1 cellular context compared by ENCODE assay signal in the genomic region with DNA sequence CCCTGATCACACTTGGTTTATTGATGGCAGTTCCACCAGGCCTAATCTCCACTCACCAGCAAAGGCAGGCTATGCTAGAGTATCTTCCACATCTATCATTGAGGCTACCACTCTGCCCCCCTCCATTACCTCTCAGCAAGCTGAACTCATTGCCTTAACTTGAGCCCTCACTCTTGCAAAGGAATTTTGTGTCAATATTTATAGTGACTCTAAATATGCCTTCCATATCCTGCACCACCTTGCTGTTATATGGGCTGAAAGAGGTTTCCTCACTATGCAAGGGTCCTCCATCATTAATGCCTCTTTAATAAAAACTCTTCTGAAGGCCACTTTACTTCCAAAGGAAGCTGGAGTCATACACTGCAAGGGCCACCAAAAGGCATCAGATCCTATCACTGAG.
TF ChIP-seq lines count a peak whose summit lies in the region.
"Not testable (repeated sequence)": the region's sequence is repeated elsewhere in the genome, so short reads cannot be mapped to it uniquely, and the experiment has no call there.

No MANE protein-coding gene starts in this region.

- CTCF ChIA-PET in HEK293 (lab: Yijun Ruan, JAX) = not testable (repeated sequence)

- not testable (repeated sequence) for TF ChIP-seq CTCF in HEK293 (tag by site-specific recombination; IDR thresholded peaks at IDR 0.05)

- H3K27ac ChIP-seq in HEK293 (ENCODE audit: extremely low read depth, low read depth, low read length) = not testable (repeated sequence)

- H3K4me3 ChIP-seq in HEK293 (ENCODE audit: low read depth, low read length) = not testable (repeated sequence)

- POLR2A ChIA-PET in HEK293 (lab: Yijun Ruan, JAX) = not testable (repeated sequence)

- not testable (repeated sequence) for H3K36me3 ChIP-seq in HEK293 (ENCODE audit: control insufficient read depth in 2 of 2, insufficient read depth in 1 of 2, low read length in 2 of 2)

- H3K9me3 ChIP-seq in HEK293 (ENCODE audit: control insufficient read depth, insufficient read depth, low read depth, low read length) = not testable (repeated sequence)

- not testable (repeated sequence) for H3K4me1 ChIP-seq in HEK293 (ENCODE audit: control insufficient read depth, insufficient read depth, low read length)

TF ChIP-seq in HEK293, 187 proteins besides CTCF, POLR2A, EP300 and RAD21:
- peak; percentile 94 for TF ChIP-seq ZNF600 (tag by site-specific recombination; IDR thresholded peaks at IDR 0.05)
